19 cellular contexts compared by ENCODE assay signal in the genomic region with DNA sequence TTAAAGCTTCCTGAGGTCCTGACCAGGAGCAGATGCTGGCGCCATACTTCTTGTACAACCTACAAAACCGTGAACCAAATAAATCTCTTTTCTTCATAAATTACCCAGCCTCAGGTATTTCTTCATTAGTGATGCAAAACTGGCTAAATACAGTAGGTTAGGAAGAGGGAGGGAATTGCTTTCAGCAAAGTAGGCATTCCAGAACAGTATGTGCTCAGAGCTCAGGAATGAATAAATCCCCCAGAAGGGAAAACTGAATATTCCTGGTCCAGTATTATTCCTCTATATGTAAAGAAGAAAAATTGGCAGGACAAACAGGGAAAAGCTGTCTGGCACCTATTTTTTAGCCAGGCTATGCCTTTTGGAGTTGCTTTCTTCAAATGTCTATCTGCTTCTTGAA.
"Had no signal": no experiment of that assay in that cellular context is flagged by ENCODE, and none has a peak within 500 bp of the region (broad histone marks: within the 10 kb centered on the region; RNA-seq: fewer than 3 reads in every experiment).

No MANE protein-coding gene starts in this region.

- H3K36me3 ChIP-seq: Peyer's patch, SJSA1 had no signal

- H2AFZ ChIP-seq: PC-9 had no signal

- DNase-seq: Karpas-422, KG1, MM.1S, NCI-H1105, NCI-H1417, NCI-H1436 treated with DMSO at 0.1 percent for 48 hours, NCI-H1694, NCI-H187 treated with DMSO at 0.1 percent for 48 hours, NCI-H2029 treated with DMSO at 0.1 percent for 48 hours, NCI-H2171 treated with DMSO at 0.1 percent for 48 hours, NCI-H524, NCI-H526 treated with DMSO at 0.1 percent for 48 hours, NCI-H774, PC-9, Peyer's patch, SHP77 treated with DMSO at 0.1 percent for 48 hours had no signal

- H3K9me3 ChIP-seq: Peyer's patch, SJSA1 had no signal

- H3K4me2 ChIP-seq: PC-9 had no signal

- H3K4me1 ChIP-seq: Peyer's patch had no signal

- H3K27me3 ChIP-seq: Peyer's patch, SJSA1 had no signal

- H3K27ac ChIP-seq: PC-9, Peyer's patch, SJSA1, SK-N-MC had no signal

- H3K4me3 ChIP-seq: PC-9, Peyer's patch, SJSA1, SK-N-MC had no signal

- ATAC-seq: Right ventricle myocardium inferior had no signal
